ENCODE assay signal across 8 cellular contexts in the genomic region with DNA sequence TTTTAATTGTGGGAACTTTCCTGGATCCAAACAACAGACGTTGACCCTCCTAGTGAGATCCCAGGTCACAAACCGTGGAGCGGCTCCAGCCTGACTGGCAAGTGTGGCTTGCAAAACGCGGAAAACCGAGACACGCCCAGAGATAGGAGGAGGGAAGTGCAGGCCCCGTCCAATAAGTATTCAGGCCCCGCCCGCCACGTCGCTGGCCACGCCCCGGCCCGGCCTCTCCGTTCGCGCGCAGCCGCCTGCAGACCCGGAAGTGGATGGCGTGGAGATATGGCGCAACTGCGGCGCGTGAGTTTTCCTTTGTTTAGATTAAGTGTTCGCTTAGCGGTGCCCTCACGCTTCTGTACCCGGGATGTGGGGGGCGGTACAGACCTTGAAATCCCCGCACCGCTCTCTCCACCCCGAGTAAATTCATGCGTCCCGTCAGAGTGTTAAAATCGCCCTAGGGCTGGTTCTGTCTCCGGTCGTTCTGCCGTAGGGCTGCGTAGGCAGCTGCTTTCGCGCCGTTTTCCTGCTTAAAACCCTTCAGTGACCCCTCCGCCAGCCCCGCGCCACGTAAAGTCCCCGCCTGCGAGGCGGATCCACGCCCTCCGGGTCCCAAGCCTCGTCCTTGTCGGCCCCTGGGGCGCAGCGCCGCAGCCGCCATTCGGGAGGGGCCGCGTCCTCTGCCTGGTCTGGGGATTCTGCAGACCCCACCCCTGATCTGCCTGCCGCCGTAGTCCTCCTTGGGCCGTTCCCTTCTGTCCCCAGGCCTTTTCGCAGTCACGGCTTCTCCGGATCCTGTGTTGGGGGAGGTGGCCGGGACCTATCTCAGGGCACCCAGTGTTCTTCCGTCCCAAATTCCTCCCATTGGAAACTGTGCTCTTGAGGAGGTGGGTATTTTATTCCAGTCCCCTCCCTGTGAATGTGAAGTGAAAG. TPM values are rescaled to one million over a fixed set of nuclear protein-coding genes. Genes with fewer than 3 reads are reported as not detected.
DNase-seq lines count a peak whose midpoint lies in the region; ATAC-seq, FAIRE-seq and TF ChIP-seq lines count a peak whose summit lies in the region.

Gene ZNF766 (plus strand): TSS at position 250 of the 924 bp plus-strand sequence. CDS start 27 bp downstream, at position 277.

- H3K27ac ChIP-seq in left ventricle myocardium inferior (replicated peaks): peak within 1 kb of the TSS; percentile 97

- TF ChIP-seq POLR2A in GM12892 (IDR thresholded peaks at IDR 0.05; ENCODE audit: low read depth, low read length): peak; percentile 92

- H3K27me3 ChIP-seq in left ventricle myocardium inferior (ENCODE audit: low read depth): no peaks in the 10 kb centered on the region

- peaks cover 38% of the 10 kb centered on the region for H3K36me3 Mint-ChIP-seq in T-helper 1 cell treated with Interleukin-12 subunit alpha and Interleukin-12 subunit beta and Interleukin-4 antibody, amounts not matched to agents 30 μg/mL and 1 μg/mL, for 36 hours (ENCODE audit: low read depth)
- peaks cover 25% of the 10 kb centered on the region for H3K36me3 Mint-ChIP-seq in progenitor cell of endocrine pancreas (ENCODE audit: insufficient read depth)

- peak; percentile 94 for FAIRE-seq in GM12892 (lab: Jason Lieb, UNC)

- no peaks in the 10 kb centered on the region for H3K9me3 ChIP-seq in left ventricle myocardium inferior (replicated peaks)

- H3K4me3 Mint-ChIP-seq in T-helper 1 cell treated with Interleukin-12 subunit alpha and Interleukin-12 subunit beta and Interleukin-4 antibody, amounts not matched to agents 30 μg/mL and 1 μg/mL, for 36 hours: peak within 1 kb of the TSS; percentile 100
- peak within 1 kb of the TSS; percentile 100 for H3K4me3 Mint-ChIP-seq in progenitor cell of endocrine pancreas (ENCODE audit: low read depth)

- no peak for TF ChIP-seq CTCF in left ventricle myocardium inferior (IDR thresholded peaks at IDR 0.05; ENCODE audit: borderline replicate concordance)
- peak; percentile 12 for TF ChIP-seq CTCF in progenitor cell of endocrine pancreas (IDR thresholded peaks at IDR 0.05; ENCODE audit: unreplicated experiment)

- H3K4me1 Mint-ChIP-seq in T-helper 1 cell treated with Interleukin-12 subunit alpha and Interleukin-12 subunit beta and Interleukin-4 antibody, amounts not matched to agents 30 μg/mL and 1 μg/mL, for 36 hours (ENCODE audit: low read depth): peaks cover 15% of the 10 kb centered on the region
- H3K4me1 Mint-ChIP-seq in progenitor cell of endocrine pancreas (ENCODE audit: low read depth): peaks cover 18% of the 10 kb centered on the region

- intact Hi-C loops in left ventricle myocardium inferior (cut with micrococcal nuclease): no loop called here

- peaks cover 6% of the 10 kb centered on the region for H3K36me3 ChIP-seq in left ventricle myocardium inferior

- peak; percentile 89 for ATAC-seq in HG02884 (IDR thresholded peaks at IDR 0.05; ENCODE audit: unreplicated experiment)

- peaks cover 42% of the 10 kb centered on the region for H3K4me1 ChIP-seq in left ventricle myocardium inferior

- peak within 1 kb of the TSS; percentile 99 for H3K4me3 ChIP-seq in left ventricle myocardium inferior

- DNase-seq in GM12892 (ENCODE audit: insufficient read length) (peak; percentile 89), NCI-H1694 (lab: John Stamatoyannopoulos, UW) (peak; percentile 94), amniotic stem cell (lab: John Stamatoyannopoulos, UW) (peak; percentile 84), left ventricle myocardium inferior (peak; percentile 98), progenitor cell of endocrine pancreas (ENCODE audit: low spot score, unreplicated experiment) (peak; percentile 94), ureter (ENCODE audit: low spot score) (peak; percentile 99)

- H3K27me3 Mint-ChIP-seq in T-helper 1 cell treated with Interleukin-12 subunit alpha and Interleukin-12 subunit beta and Interleukin-4 antibody, amounts not matched to agents 30 μg/mL and 1 μg/mL, for 36 hours (ENCODE audit: low read depth): no peaks in the 10 kb centered on the region
- no peaks in the 10 kb centered on the region for H3K27me3 Mint-ChIP-seq in progenitor cell of endocrine pancreas

- peak within 1 kb of the TSS; percentile 89 for H3K27ac Mint-ChIP-seq in T-helper 1 cell treated with Interleukin-12 subunit alpha and Interleukin-12 subunit beta and Interleukin-4 antibody, amounts not matched to agents 30 μg/mL and 1 μg/mL, for 36 hours
- peak within 1 kb of the TSS; percentile 99 for H3K27ac Mint-ChIP-seq in progenitor cell of endocrine pancreas

- peaks cover 35% of the 10 kb centered on the region for H3K9me3 Mint-ChIP-seq in T-helper 1 cell treated with Interleukin-12 subunit alpha and Interleukin-12 subunit beta and Interleukin-4 antibody, amounts not matched to agents 30 μg/mL and 1 μg/mL, for 36 hours
- H3K9me3 Mint-ChIP-seq in progenitor cell of endocrine pancreas (ENCODE audit: low read depth): peaks cover 8% of the 10 kb centered on the region

RNA-seq across cellular contexts. Expression of gene ZNF766, which starts in this region (rescaled TPM):
- polyA plus RNA-seq in GM12892 (2012; ENCODE audit: missing spikeins): 14.5 TPM
- total RNA-seq in left ventricle myocardium inferior: 9.2 TPM
- total RNA-seq in progenitor cell of endocrine pancreas: 27.1 and 29.4 TPM in 2 replicates
- total RNA-seq in ureter: 31.8 TPM

Comparison
In these comparisons a context has a peak if more than half of its experiments do, and no peak if none do; other contexts are left out.
1. Peak in every context shown above with its lines: DNase-seq, ATAC-seq, H3K4me3 ChIP-seq and H3K27ac ChIP-seq.